8 cellular contexts compared by ENCODE assay signal in genomic region chr21:38965910-38966504, GRCh38.
DNase-seq lines count a peak whose midpoint lies in the region; TF ChIP-seq lines count a peak whose summit lies in the region.

No MANE protein-coding gene starts in this region.

- H3K9me3 ChIP-seq in HEK293 (ENCODE audit: control insufficient read depth, insufficient read depth, low read depth, low read length) (no peaks in the 10 kb centered on the region), left ventricle myocardium inferior (replicated peaks) (peaks cover 7% of the 10 kb centered on the region), sigmoid colon (no peaks in the 10 kb centered on the region)

- H3K27ac ChIP-seq in HEK293 (ENCODE audit: extremely low read depth, low read depth, low read length), result no peak overlapping the region
- H3K27ac ChIP-seq in left ventricle myocardium inferior (replicated peaks), result peak overlapping the region; percentile 0
- no peak overlapping the region for H3K27ac ChIP-seq in sigmoid colon

- TF ChIP-seq CTCF in HEK293 (tag by site-specific recombination; IDR thresholded peaks at IDR 0.05) (no peak), left ventricle myocardium inferior (IDR thresholded peaks at IDR 0.05; ENCODE audit: borderline replicate concordance) (no peak), sigmoid colon (IDR thresholded peaks at IDR 0.05) (no peak)

- intact Hi-C loops in left ventricle myocardium inferior (cut with micrococcal nuclease), result no loop called here
- intact Hi-C loops in sigmoid colon (cut with DNase I), result loop anchor here (2.0 kb wide), 1 partner anchor 15 kb away; no protein-coding TSS in a partner anchor

- DNase-seq in NCI-H526 (lab: John Stamatoyannopoulos, UW) (peak; percentile 43 to 71), left ventricle myocardium inferior (no peak), retina (peak; percentile 38), RKO (ENCODE audit: low spot score) (no peak), GOT3 (lab: John Stamatoyannopoulos, UW) (no peak), sigmoid colon (no peak)
- no peak for DNase-seq in activated T-cell treated with anti-CD3 and anti-CD28 coated beads, Interleukin-2, amount 50 U/mL, for 1 hour

- no peak for TF ChIP-seq EP300 in sigmoid colon (IDR thresholded peaks at IDR 0.05)

- H3K27me3 ChIP-seq in left ventricle myocardium inferior (ENCODE audit: low read depth) (no peaks in the 10 kb centered on the region), sigmoid colon (no peaks in the 10 kb centered on the region)

- H3K4me3 ChIP-seq in HEK293 (ENCODE audit: low read depth, low read length) (no peak overlapping the region), left ventricle myocardium inferior (no peak overlapping the region), sigmoid colon (no peak overlapping the region)

- TF ChIP-seq POLR2A in sigmoid colon (IDR thresholded peaks at IDR 0.05), result no peak

- CTCF ChIA-PET in HEK293 (lab: Yijun Ruan, JAX), result interaction anchor here (1.0 to 2.1 kb wide), 2 partner anchors 9 to 23 kb away, joined by 3 to 7 read pairs; no protein-coding TSS in a partner anchor

- POLR2A ChIA-PET in HEK293 (lab: Yijun Ruan, JAX), result interaction anchor here (1.1 kb wide), 1 partner anchor 13 kb away, joined by 3 read pairs; no protein-coding TSS in a partner anchor

- no peaks in the 10 kb centered on the region for H3K36me3 ChIP-seq in HEK293 (ENCODE audit: control insufficient read depth in 2 of 2, insufficient read depth in 1 of 2, low read length in 2 of 2)
- no peaks in the 10 kb centered on the region for H3K36me3 ChIP-seq in left ventricle myocardium inferior
- H3K36me3 ChIP-seq in sigmoid colon, result no peaks in the 10 kb centered on the region

- peaks cover 2% of the 10 kb centered on the region; the same call in 1 of the 2 replicates for H3K4me1 ChIP-seq in HEK293 (ENCODE audit: control insufficient read depth, insufficient read depth, low read length)
- H3K4me1 ChIP-seq in left ventricle myocardium inferior, result peaks cover 6% of the 10 kb centered on the region
- no peaks in the 10 kb centered on the region for H3K4me1 ChIP-seq in sigmoid colon

- 20 to 61% methylated on average over 16 of the region's 16 CpGs for WGBS in sigmoid colon, 2 donors

TF ChIP-seq in HEK293, 187 proteins besides CTCF, POLR2A, EP300 and RAD21:
- TF ChIP-seq ZBTB11 (tag by site-specific recombination; conservative IDR thresholded peaks at IDR 0.05; ENCODE audit: low read depth) (no peak), ZNF335 (tag by site-specific recombination; conservative IDR thresholded peaks at IDR 0.05) (no peak), ZBTB6 (tag by site-specific recombination; IDR thresholded peaks at IDR 0.05) (peak; percentile 48), ZNF2 (tag by site-specific recombination; IDR thresholded peaks at IDR 0.05) (no peak), ZNF202 (tag by site-specific recombination; IDR thresholded peaks at IDR 0.05; ENCODE audit: borderline replicate concordance) (no peak), SCRT2 (tag by site-specific recombination; IDR thresholded peaks at IDR 0.05) (peak; percentile 32; the same call in 1 of the 2 replicates), ZNF350 (tag by site-specific recombination; IDR thresholded peaks at IDR 0.05) (peak; percentile 47; the same call in 1 of the 2 replicates), OVOL3 (tag by site-specific recombination; IDR thresholded peaks at IDR 0.05) (no peak), ZNF280C (tag by site-specific recombination; IDR thresholded peaks at IDR 0.05) (no peak), PRDM1 (tag by site-specific recombination; IDR thresholded peaks at IDR 0.05) (no peak)

Comparison
In these comparisons a context has a peak if more than half of its experiments do, and no peak if none do; other contexts are left out.
1. DNase-seq: peak in NCI-H526 (2 of 2) and retina (single experiment); none in left ventricle myocardium inferior (single experiment), activated T-cell treated with anti-CD3 and anti-CD28 coated beads, Interleukin-2, amount 50 U/mL, for 1 hour (single experiment), RKO (single experiment), GOT3 (single experiment) and sigmoid colon (single experiment).